1 cellular context compared by ENCODE assay signal in genomic region chr1:50333595-50333974, GRCh38.
TF ChIP-seq lines count a peak whose summit lies in the region.

No MANE protein-coding gene starts in this region.

TF ChIP-seq in K562, 482 proteins besides CTCF, POLR2A, EP300 and RAD21 (continued from another document and continues in another):
- TF ChIP-seq E2F4 (CRISPR knock-in tag; IDR thresholded peaks at IDR 0.05; ENCODE audit: low read depth) (no peak), RFX1 (IDR thresholded peaks at IDR 0.05) (no peak), PTBP1 (IDR thresholded peaks at IDR 0.05; ENCODE audit: low read depth, low read length) (no peak), POLR2AphosphoS2 (IDR thresholded peaks at IDR 0.05; ENCODE audit: low read length) (no peak), ARID3A (IDR thresholded peaks at IDR 0.05; ENCODE audit: borderline replicate concordance, low read depth, low read length) (no peak), PRMT5 (CRISPR knock-in tag; IDR thresholded peaks at IDR 0.05) (no peak), USF1 (CRISPR knock-in tag; IDR thresholded peaks at IDR 0.05) (no peak), NONO (IDR thresholded peaks at IDR 0.05; ENCODE audit: low read depth in 2 of 2, low read length in 1 of 2) (no peak), MXI1 (IDR thresholded peaks at IDR 0.05; ENCODE audit: low read depth, low read length) (no peak), NFE2 (IDR thresholded peaks at IDR 0.05; ENCODE audit: low read depth) (no peak), HIVEP1 (CRISPR knock-in tag; IDR thresholded peaks at IDR 0.05) (no peak), RBM39 (optimal IDR thresholded peaks at IDR 0.05; ENCODE audit: low read depth, low read length) (no peak), SMARCA4 (IDR thresholded peaks at IDR 0.05) (no peak), IRF9 (tag; IDR thresholded peaks at IDR 0.05) (no peak), ESRRA (IDR thresholded peaks at IDR 0.05; ENCODE audit: borderline replicate concordance, low read depth) (peak; percentile 67), ETV6 (IDR thresholded peaks at IDR 0.05; ENCODE audit: borderline replicate concordance in 1 of 2, low read depth in 2 of 2, low read length in 1 of 2) (no peak), ETV6 (CRISPR knock-in tag; IDR thresholded peaks at IDR 0.05; ENCODE audit: borderline replicate concordance) (no peak), NR2F6 (CRISPR knock-in tag; IDR thresholded peaks at IDR 0.05) (no peak), RERE (CRISPR knock-in tag; IDR thresholded peaks at IDR 0.05; ENCODE audit: borderline replicate concordance) (no peak), ZNF263 (CRISPR knock-in tag; IDR thresholded peaks at IDR 0.05; ENCODE audit: borderline replicate concordance) (no peak), AFF4 (CRISPR knock-in tag; IDR thresholded peaks at IDR 0.05) (no peak), SMC3 (conservative IDR thresholded peaks at IDR 0.05; ENCODE audit: insufficient read depth, low read depth, low read length) (peak; percentile 53; the same call in 1 of the 2 replicates), NR2C2 (CRISPR knock-in tag; IDR thresholded peaks at IDR 0.05) (no peak), NR2C2 (tag; IDR thresholded peaks at IDR 0.05) (no peak), ZSCAN29 (IDR thresholded peaks at IDR 0.05) (no peak), JUN (IDR thresholded peaks at IDR 0.05; ENCODE audit: borderline replicate concordance, low read depth, low read length) (no peak), JUN (CRISPR knock-in tag; IDR thresholded peaks at IDR 0.05; ENCODE audit: borderline replicate concordance) (no peak), CC2D1A (IDR thresholded peaks at IDR 0.05) (no peak), CUX1 (CRISPR knock-in tag; IDR thresholded peaks at IDR 0.05) (no peak), RUNX1 (IDR thresholded peaks at IDR 0.05; ENCODE audit: low read depth) (no peak), ZNF384 (IDR thresholded peaks at IDR 0.05; ENCODE audit: low read depth, low read length) (no peak), ZNF175 (CRISPR knock-in tag; IDR thresholded peaks at IDR 0.05; ENCODE audit: low read depth) (no peak), MECOM (CRISPR knock-in tag; IDR thresholded peaks at IDR 0.05) (no peak), ZNF592 (IDR thresholded peaks at IDR 0.05) (no peak), PTTG1 (tag; IDR thresholded peaks at IDR 0.05; ENCODE audit: low read depth) (no peak), RBM17 (IDR thresholded peaks at IDR 0.05; ENCODE audit: borderline replicate concordance, low read depth, low read length) (no peak), ZNF282 (CRISPR knock-in tag; IDR thresholded peaks at IDR 0.05) (no peak), TCF3 (CRISPR knock-in tag; IDR thresholded peaks at IDR 0.05) (no peak)
